Comparison of ENCODE assay signal across 1 cellular context in genomic region chr7:143362126-143362961, GRCh38.
TF ChIP-seq lines count a peak whose summit lies in the region.

FAM131B (minus strand) TSS chr7:143362713; CDS start chr7:143362603, 110 bp downstream.

TF ChIP-seq in HEK293, 187 proteins besides CTCF, POLR2A, EP300 and RAD21 (continued from another document and continues in another):
- TF ChIP-seq ZNF518A (tag by site-specific recombination; conservative IDR thresholded peaks at IDR 0.05; ENCODE audit: low read depth), result no peak
- no peak for TF ChIP-seq ZNF423 (tag by site-specific recombination; IDR thresholded peaks at IDR 0.05)
- no peak for TF ChIP-seq ZFP37 (tag by site-specific recombination; IDR thresholded peaks at IDR 0.05)
- TF ChIP-seq ZNF843 (tag by site-specific recombination; IDR thresholded peaks at IDR 0.05), result peak; percentile 43; the same call in 1 of the 2 replicates
- peak; percentile 35; the same call in 1 of the 2 replicates for TF ChIP-seq HIC1 (tag by site-specific recombination; IDR thresholded peaks at IDR 0.05)
- TF ChIP-seq ZSCAN4 (tag by site-specific recombination; IDR thresholded peaks at IDR 0.05), result no peak
- TF ChIP-seq ZNF221 (tag by site-specific recombination; IDR thresholded peaks at IDR 0.05; ENCODE audit: borderline replicate concordance), result no peak
- TF ChIP-seq OSR2 (tag by site-specific recombination; IDR thresholded peaks at IDR 0.05), result no peak
- TF ChIP-seq ZXDB (tag by site-specific recombination; IDR thresholded peaks at IDR 0.05), result no peak
- no peak for TF ChIP-seq HOXA7 (CRISPR knock-in tag; IDR thresholded peaks at IDR 0.05; ENCODE audit: borderline replicate concordance)
- TF ChIP-seq HOXC10 (CRISPR knock-in tag; IDR thresholded peaks at IDR 0.05), result no peak
- TF ChIP-seq ZNF175 (tag by site-specific recombination; IDR thresholded peaks at IDR 0.05), result no peak
- no peak for TF ChIP-seq TRIM28 (IDR thresholded peaks at IDR 0.05; ENCODE audit: borderline replicate concordance, low read length)
- no peak for TF ChIP-seq ZNF664 (tag by site-specific recombination; IDR thresholded peaks at IDR 0.05)
- no peak for TF ChIP-seq ZNF404 (tag by site-specific recombination; IDR thresholded peaks at IDR 0.05)
- TF ChIP-seq ZBTB11 (tag by site-specific recombination; conservative IDR thresholded peaks at IDR 0.05; ENCODE audit: low read depth), result peak; percentile 51; the same call in 1 of the 2 replicates
- no peak; the same call in 1 of the 2 replicates for TF ChIP-seq REPIN1 (tag by site-specific recombination; IDR thresholded peaks at IDR 0.05; ENCODE audit: low read depth)
- TF ChIP-seq PRDM2 (tag by site-specific recombination; IDR thresholded peaks at IDR 0.05; ENCODE audit: borderline replicate concordance), result no peak
- TF ChIP-seq ZNF433 (tag by site-specific recombination; IDR thresholded peaks at IDR 0.05; ENCODE audit: low read depth), result no peak
- TF ChIP-seq PBX3 (CRISPR knock-in tag; IDR thresholded peaks at IDR 0.05), result no peak
- no peak for TF ChIP-seq ZNF223 (tag by site-specific recombination; IDR thresholded peaks at IDR 0.05)
- TF ChIP-seq GLIS1 (tag by site-specific recombination; IDR thresholded peaks at IDR 0.05), result peak; percentile 77
- peak; percentile 84 for TF ChIP-seq ZBTB26 (tag by site-specific recombination; optimal IDR thresholded peaks at IDR 0.05)
- TF ChIP-seq ZBTB1 (tag by site-specific recombination; IDR thresholded peaks at IDR 0.05), result no peak
- no peak for TF ChIP-seq ZNF280D (tag by site-specific recombination; IDR thresholded peaks at IDR 0.05)
- no peak for TF ChIP-seq ZNF169 (tag by site-specific recombination; IDR thresholded peaks at IDR 0.05)
- peak; percentile 69; the same call in 1 of the 2 replicates for TF ChIP-seq KLF8 (tag by site-specific recombination; IDR thresholded peaks at IDR 0.05)
